1 cellular context compared by ENCODE assay signal in genomic region chr4:6716958-6717655, GRCh38.
A peak's percentile ranks its signal among the peaks of the same experiment; 100 is the strongest.
TF ChIP-seq lines count a peak whose summit lies in the region.

No MANE protein-coding gene starts in this region.

TF ChIP-seq in HepG2, 621 proteins besides CTCF, POLR2A, EP300 and RAD21:
- TF ChIP-seq HINFP (CRISPR knock-in tag; IDR thresholded peaks at IDR 0.05; ENCODE audit: low read depth) (no peak), DRAP1 (CRISPR knock-in tag; IDR thresholded peaks at IDR 0.05) (no peak), ZNF770 (CRISPR knock-in tag; IDR thresholded peaks at IDR 0.05) (0 out of 2 replicates have a peak, but pooled peaks have one; percentile 7), SIN3A (IDR thresholded peaks at IDR 0.05; ENCODE audit: borderline replicate concordance, low read depth, low read length) (0 out of 2 replicates have a peak, but pooled peaks have one; percentile 59), KDM3A (CRISPR knock-in tag; IDR thresholded peaks at IDR 0.05; ENCODE audit: low read depth) (peak; percentile 7; the same call in 1 of the 2 replicates), ZNF678 (CRISPR knock-in tag; IDR thresholded peaks at IDR 0.05) (no peak), ATF5 (CRISPR knock-in tag; IDR thresholded peaks at IDR 0.05; ENCODE audit: low read depth) (no peak), LCORL (IDR thresholded peaks at IDR 0.05) (no peak), LCORL (CRISPR knock-in tag; IDR thresholded peaks at IDR 0.05) (0 out of 2 replicates have a peak, but pooled peaks have one; percentile 5), ZNF335 (CRISPR knock-in tag; IDR thresholded peaks at IDR 0.05) (no peak), SNAPC4 (CRISPR knock-in tag; IDR thresholded peaks at IDR 0.05) (peak; percentile 65; the same call in 1 of the 2 replicates), ZNF20 (CRISPR knock-in tag; IDR thresholded peaks at IDR 0.05) (no peak), ZNF530 (CRISPR knock-in tag; IDR thresholded peaks at IDR 0.05; ENCODE audit: low read depth) (no peak), ZNF12 (CRISPR knock-in tag; IDR thresholded peaks at IDR 0.05) (no peak), TAF1 (CRISPR knock-in tag; IDR thresholded peaks at IDR 0.05) (no peak), ZBED4 (CRISPR knock-in tag; IDR thresholded peaks at IDR 0.05; ENCODE audit: borderline replicate concordance) (no peak), CC2D1A (CRISPR knock-in tag; IDR thresholded peaks at IDR 0.05) (no peak), AHR (CRISPR knock-in tag; IDR thresholded peaks at IDR 0.05) (no peak), SP1 (IDR thresholded peaks at IDR 0.05) (no peak), SP1 (CRISPR knock-in tag; IDR thresholded peaks at IDR 0.05) (no peak), ZNF747 (CRISPR knock-in tag; IDR thresholded peaks at IDR 0.05; ENCODE audit: borderline replicate concordance) (no peak), SMAD1 (CRISPR knock-in tag; IDR thresholded peaks at IDR 0.05; ENCODE audit: borderline replicate concordance, low read depth) (no peak), NCOA2 (CRISPR knock-in tag; IDR thresholded peaks at IDR 0.05) (no peak)
TF ChIP-seq in HepG2: peak in this region for 5.
